10 cellular contexts compared by ENCODE assay signal in genomic region chr21:45590726-45591618, GRCh38. TPM values are rescaled to one million over a fixed set of nuclear protein-coding genes. Genes with fewer than 3 reads are reported as not detected.
DNase-seq lines count a peak whose midpoint lies in the region; ATAC-seq and TF ChIP-seq lines count a peak whose summit lies in the region.
"Had no signal": no experiment of that assay in that cellular context is flagged by ENCODE, and none has a peak within 500 bp of the region (broad histone marks: within the 10 kb centered on the region; RNA-seq: fewer than 3 reads in every experiment).

No MANE protein-coding gene starts in this region.

- DNase-seq in GM20000 (ENCODE audit: low spot score), result peak; percentile 78
- DNase-seq in central memory CD4-positive, alpha-beta T cell, result peak; percentile 59
- no peak for DNase-seq in neural progenitor cell (ENCODE audit: low spot score)
- DNase-seq in aorta, result peak in 1 of 2 donors; percentile 80
- no peak for DNase-seq in SJCRH30
- DNase-seq in kidney glomerular epithelial cell (lab: John Stamatoyannopoulos, UW), result no peak

- H4K20me1 ChIP-seq in neural progenitor cell (ENCODE audit: low read depth), result no peaks in the 10 kb centered on the region

- H3K4me3 ChIP-seq in neural progenitor cell (peak overlapping the region; percentile 57), aorta (ENCODE audit: low read length in 2 of 2) (no peak overlapping the region), SJCRH30 (no peak overlapping the region)

- TF ChIP-seq CTCF in GM20000 (IDR thresholded peaks at IDR 0.05; ENCODE audit: extremely low read depth, missing control alignments) (no peak), neural progenitor cell (IDR thresholded peaks at IDR 0.05) (no peak)

- H3F3A ChIP-seq in neural progenitor cell (ENCODE audit: low read depth), result peaks cover 16% of the 10 kb centered on the region

- H2AFZ ChIP-seq in neural progenitor cell (replicated peaks), result no peak overlapping the region

- ATAC-seq in SK-N-SH treated with all-trans-retinoic acid at 6 μM for 48 hours, result peak; percentile 78
- peak; percentile 49 for ATAC-seq in aorta (ENCODE audit: low FRiP score)
- ATAC-seq in GM19467 (IDR thresholded peaks at IDR 0.05; ENCODE audit: unreplicated experiment), result no peak
- ATAC-seq: Panc1 had no signal

- intact Hi-C loops in aorta (cut with DNase I), result no loop called here

- peaks cover 8% of the 10 kb centered on the region for H3K9me3 ChIP-seq in neural progenitor cell (ENCODE audit: low read depth)
- peaks cover 6% of the 10 kb centered on the region for H3K9me3 ChIP-seq in aorta (ENCODE audit: control insufficient read depth, low read length)
- H3K9me3 ChIP-seq in SJCRH30 (replicated peaks), result peaks cover 7% of the 10 kb centered on the region; the same call in 1 of the 2 replicates

- H3K27ac Mint-ChIP-seq in neural progenitor cell, result no peak overlapping the region
- H3K27ac Mint-ChIP-seq: nephron had no signal

- H3K4me1 ChIP-seq in neural progenitor cell, result peaks cover 4% of the 10 kb centered on the region
- no peaks in the 10 kb centered on the region for H3K4me1 ChIP-seq in aorta (ENCODE audit: control insufficient read depth in 1 of 2, insufficient read depth in 2 of 2, low read length in 2 of 2)
- H3K4me1 ChIP-seq in SJCRH30, result no peaks in the 10 kb centered on the region

- peak overlapping the region; percentile 80 for H3K4me2 ChIP-seq in neural progenitor cell

- no peak overlapping the region for H3K9ac ChIP-seq in neural progenitor cell

- no peaks in the 10 kb centered on the region for H3K79me2 ChIP-seq in neural progenitor cell (ENCODE audit: low read depth)

- H3K27me3 ChIP-seq in neural progenitor cell, result peaks cover 37% of the 10 kb centered on the region
- no peaks in the 10 kb centered on the region for H3K27me3 ChIP-seq in aorta (ENCODE audit: control insufficient read depth in 1 of 2, insufficient read depth in 2 of 2, low read length in 1 of 2)
- H3K27me3 ChIP-seq in SJCRH30, result no peaks in the 10 kb centered on the region

- H3K27me3 Mint-ChIP-seq in neural progenitor cell (ENCODE audit: insufficient read depth, low read depth), result peaks cover 12% of the 10 kb centered on the region

- H3K27ac ChIP-seq in neural progenitor cell, result no peak overlapping the region
- no peak overlapping the region for H3K27ac ChIP-seq in aorta (ENCODE audit: low read depth in 1 of 2, low read length in 2 of 2)
- no peak overlapping the region for H3K27ac ChIP-seq in SJCRH30

- H3K9me3 Mint-ChIP-seq in neural progenitor cell, result peaks cover 23% of the 10 kb centered on the region

- no peaks in the 10 kb centered on the region for H3K4me1 Mint-ChIP-seq in neural progenitor cell
- H3K4me1 Mint-ChIP-seq: nephron had no signal

- no peaks in the 10 kb centered on the region for H3K36me3 ChIP-seq in neural progenitor cell
- H3K36me3 ChIP-seq in aorta (ENCODE audit: control insufficient read depth in 1 of 2, insufficient read depth in 2 of 2, low read length in 1 of 2), result no peaks in the 10 kb centered on the region
- H3K36me3 ChIP-seq in SJCRH30, result no peaks in the 10 kb centered on the region

- H3K36me3 Mint-ChIP-seq in neural progenitor cell, result peaks cover 2% of the 10 kb centered on the region

- H3K4me3 Mint-ChIP-seq in neural progenitor cell, result no peak overlapping the region
- H3K4me3 Mint-ChIP-seq: nephron had no signal

- 8 to 9% methylated on average over 41 to 53 of the region's 53 CpGs for WGBS in aorta, 2 donors

TF ChIP-seq in SK-N-SH treated with all-trans-retinoic acid at 6 μM for 48 hours, 23 proteins besides CTCF, POLR2A, EP300 and RAD21:
- no peak for TF ChIP-seq ESRRG (CRISPR knock-in tag; IDR thresholded peaks at IDR 0.05)
- no peak for TF ChIP-seq POU6F1 (CRISPR knock-in tag; IDR thresholded peaks at IDR 0.05; ENCODE audit: borderline replicate concordance, low read depth)
- no peak for TF ChIP-seq RARB (CRISPR knock-in tag; IDR thresholded peaks at IDR 0.05)
- TF ChIP-seq TCF4 (CRISPR knock-in tag; IDR thresholded peaks at IDR 0.05; ENCODE audit: borderline replicate concordance), result no peak
- TF ChIP-seq GLIS3 (CRISPR knock-in tag; IDR thresholded peaks at IDR 0.05), result no peak
- no peak for TF ChIP-seq ZNF565 (CRISPR knock-in tag; conservative IDR thresholded peaks at IDR 0.05; ENCODE audit: low read depth)
- TF ChIP-seq PATZ1 (CRISPR knock-in tag; IDR thresholded peaks at IDR 0.05; ENCODE audit: borderline replicate concordance), result no peak
- TF ChIP-seq TSHZ2 (CRISPR knock-in tag; IDR thresholded peaks at IDR 0.05), result no peak
- no peak for TF ChIP-seq ZFP30 (CRISPR knock-in tag; IDR thresholded peaks at IDR 0.05)
- no peak for TF ChIP-seq CSDC2 (CRISPR knock-in tag; IDR thresholded peaks at IDR 0.05)

RNA-seq across cellular contexts. Expression of gene SLC19A1, which starts 48.7 kb away (rescaled TPM):
- total RNA-seq in neural progenitor cell (ENCODE audit: low replicate concordance) (7.7 and 17.3 TPM in 2 replicates), aorta (1 to 10 TPM; 6.2 to 8.4 TPM)
- polyA plus RNA-seq in aorta, result 10 to 100 TPM in 1 of 2 donors, 1 to 10 TPM in 1; 4.5 to 32.5 TPM
- total RNA-seq in SJCRH30 (2014; rRNA removed; shearing (Covaris generic)), result 27.6 and 27.8 TPM in 2 replicates

RNA-seq across cellular contexts. Expression of gene PCBP3, which starts 52.6 kb away (rescaled TPM):
- 4.6 and 6.7 TPM in 2 replicates for total RNA-seq in neural progenitor cell (ENCODE audit: low replicate concordance)
- total RNA-seq in aorta, result 10 to 100 TPM in 1 of 2 donors, 1 to 10 TPM in 1; 7.0 to 15.0 TPM
- 1 to 10 TPM in 1 of 2 donors, not detected in 1; 3.6 TPM for polyA plus RNA-seq in aorta
- total RNA-seq in SJCRH30 (2014; rRNA removed; shearing (Covaris generic)), result not detected in 2 replicates

Comparison
In these comparisons a context has a peak if more than half of its experiments do, and no peak if none do; other contexts are left out.
1. DNase-seq: peak in GM20000 (single experiment) and central memory CD4-positive, alpha-beta T cell (single experiment); none in neural progenitor cell (single experiment), SJCRH30 (0 of 2) and kidney glomerular epithelial cell (single experiment).